8 cellular contexts compared by ENCODE assay signal in genomic region chr15:92904832-92905640, GRCh38. TPM values are rescaled to one million over a fixed set of nuclear protein-coding genes. Genes with fewer than 3 reads are reported as not detected.
A peak's percentile ranks its signal among the peaks of the same experiment; 100 is the strongest.
DNase-seq lines count a peak whose midpoint lies in the region; ATAC-seq and TF ChIP-seq lines count a peak whose summit lies in the region.

No MANE protein-coding gene starts in this region.

- peak overlapping the region; percentile 100 for H3K27ac Mint-ChIP-seq in activated CD4-positive, alpha-beta T cell treated with anti-CD3 and anti-CD28 coated beads, Interleukin-2, amount 10 ng/mL, durations not matched to agents 24 days and 14 days
- H3K27ac Mint-ChIP-seq in activated naive CD8-positive, alpha-beta T cell treated with anti-CD3 and anti-CD28 coated beads, Interleukin-2, amount 10 ng/mL, durations not matched to agents 7 days and 5 days = peak overlapping the region; percentile 100

- ATAC-seq in activated naive CD8-positive, alpha-beta T cell treated with anti-CD3 and anti-CD28 coated beads, Interleukin-2, amount 10 ng/mL, durations not matched to agents 7 days and 5 days (ENCODE audit: low read depth) = no peak
- ATAC-seq in HG02885 (IDR thresholded peaks at IDR 0.05; ENCODE audit: poor library complexity, unreplicated experiment) (no peak), HG03097 (IDR thresholded peaks at IDR 0.05; ENCODE audit: low FRiP score, unreplicated experiment) (no peak)

- peaks cover 55% of the 10 kb centered on the region for H3K36me3 Mint-ChIP-seq in activated CD4-positive, alpha-beta T cell treated with anti-CD3 and anti-CD28 coated beads, Interleukin-2, amount 10 ng/mL, durations not matched to agents 24 days and 14 days (ENCODE audit: low read depth)
- peaks cover 44% of the 10 kb centered on the region for H3K36me3 Mint-ChIP-seq in activated naive CD8-positive, alpha-beta T cell treated with anti-CD3 and anti-CD28 coated beads, Interleukin-2, amount 10 ng/mL, durations not matched to agents 7 days and 5 days

- H3K4me1 Mint-ChIP-seq in activated CD4-positive, alpha-beta T cell treated with anti-CD3 and anti-CD28 coated beads, Interleukin-2, amount 10 ng/mL, durations not matched to agents 24 days and 14 days = peaks cover 56% of the 10 kb centered on the region
- peaks cover 54% of the 10 kb centered on the region for H3K4me1 Mint-ChIP-seq in activated naive CD8-positive, alpha-beta T cell treated with anti-CD3 and anti-CD28 coated beads, Interleukin-2, amount 10 ng/mL, durations not matched to agents 7 days and 5 days

- no peaks in the 10 kb centered on the region for H3K36me3 ChIP-seq in testis (ENCODE audit: low read depth, missing control alignments)

- POLR2A ChIA-PET in activated naive CD8-positive, alpha-beta T cell treated with anti-CD3 and anti-CD28 coated beads, Interleukin-2, amount 10 ng/mL, durations not matched to agents 7 days and 5 days (lab: Charles Lee) = interaction anchor here (1.1 to 11.5 kb wide), 5 partner anchors 10 to 99 kb away, joined by 3 to 711 read pairs (median 84); no protein-coding TSS in a partner anchor

- 7 to 8% methylated on average over 14 of the region's 14 CpGs for WGBS in testis, 2 donors

- H3K9me3 ChIP-seq in testis = no peaks in the 10 kb centered on the region

- no peaks in the 10 kb centered on the region for H3K27me3 ChIP-seq in testis

- intact Hi-C loops in activated CD4-positive, alpha-beta T cell treated with anti-CD3 and anti-CD28 coated beads, Interleukin-2, amount 10 ng/mL, durations not matched to agents 24 days and 14 days (cut with micrococcal nuclease) = loop anchor here (1.0 kb wide), 4 partner anchors 23 to 101 kb away; no protein-coding TSS in a partner anchor
- intact Hi-C loops in testis (cut with DNase I; ENCODE audit: low total_unique reads) = loop anchor here (5.0 kb wide), 1 partner anchor 98 kb away; no protein-coding TSS in a partner anchor

- peak overlapping the region; percentile 91 to 98 for H3K27ac ChIP-seq in testis

- peaks cover 53% of the 10 kb centered on the region for H3K4me1 ChIP-seq in testis

- H3K9me3 Mint-ChIP-seq in activated CD4-positive, alpha-beta T cell treated with anti-CD3 and anti-CD28 coated beads, Interleukin-2, amount 10 ng/mL, durations not matched to agents 24 days and 14 days = no peaks in the 10 kb centered on the region
- no peaks in the 10 kb centered on the region for H3K9me3 Mint-ChIP-seq in activated naive CD8-positive, alpha-beta T cell treated with anti-CD3 and anti-CD28 coated beads, Interleukin-2, amount 10 ng/mL, durations not matched to agents 7 days and 5 days

- no peaks in the 10 kb centered on the region for H3K27me3 Mint-ChIP-seq in activated CD4-positive, alpha-beta T cell treated with anti-CD3 and anti-CD28 coated beads, Interleukin-2, amount 10 ng/mL, durations not matched to agents 24 days and 14 days
- H3K27me3 Mint-ChIP-seq in activated naive CD8-positive, alpha-beta T cell treated with anti-CD3 and anti-CD28 coated beads, Interleukin-2, amount 10 ng/mL, durations not matched to agents 7 days and 5 days = no peaks in the 10 kb centered on the region

- DNase-seq in activated CD4-positive, alpha-beta T cell treated with anti-CD3 and anti-CD28 coated beads, Interleukin-2, amount 10 ng/mL, durations not matched to agents 24 days and 14 days = peak; percentile 60
- no peak for DNase-seq in activated CD4-positive, alpha-beta T cell treated with anti-CD3 and anti-CD28 coated beads for 4 hours
- no peak for DNase-seq in activated naive CD8-positive, alpha-beta T cell treated with anti-CD3 and anti-CD28 coated beads, Interleukin-2, amount 10 ng/mL, durations not matched to agents 7 days and 5 days
- DNase-seq in kidney glomerular epithelial cell (lab: John Stamatoyannopoulos, UW) = peak; percentile 44
- no peak for DNase-seq in testis
- DNase-seq in glomerular visceral epithelial cell (ENCODE audit: extremely low spot score) = no peak

- TF ChIP-seq POLR2A in testis (IDR thresholded peaks at IDR 0.05) = no peak

- peak overlapping the region; percentile 55 to 63 for H3K4me3 ChIP-seq in testis

- no peak for TF ChIP-seq CTCF in testis (IDR thresholded peaks at IDR 0.05)

- H3K4me3 Mint-ChIP-seq in activated CD4-positive, alpha-beta T cell treated with anti-CD3 and anti-CD28 coated beads, Interleukin-2, amount 10 ng/mL, durations not matched to agents 24 days and 14 days = peak overlapping the region; percentile 89
- H3K4me3 Mint-ChIP-seq in activated naive CD8-positive, alpha-beta T cell treated with anti-CD3 and anti-CD28 coated beads, Interleukin-2, amount 10 ng/mL, durations not matched to agents 7 days and 5 days = peak overlapping the region; percentile 99

RNA-seq across cellular contexts. Expression of gene CHD2, which starts 4.9 kb away (rescaled TPM):
- total RNA-seq in activated CD4-positive, alpha-beta T cell treated with anti-CD3 and anti-CD28 coated beads, Interleukin-2, amount 10 ng/mL, durations not matched to agents 24 days and 14 days = 105 and 111 TPM in 2 replicates
- total RNA-seq in activated naive CD8-positive, alpha-beta T cell treated with anti-CD3 and anti-CD28 coated beads, Interleukin-2, amount 10 ng/mL, durations not matched to agents 7 days and 5 days = 100 to 1,000 TPM; 218 to 236 TPM
- total RNA-seq in testis = 100 to 1,000 TPM; 113 to 129 TPM
- polyA plus RNA-seq in testis (ENCODE audit: insufficient read depth, low read depth, low replicate concordance) = 64.5 TPM

Comparison
In these comparisons a context has a peak if more than half of its experiments do, and no peak if none do; other contexts are left out.
1. DNase-seq: peak in activated CD4-positive, alpha-beta T cell treated with anti-CD3 and anti-CD28 coated beads, Interleukin-2, amount 10 ng/mL, durations not matched to agents 24 days and 14 days (single experiment) and kidney glomerular epithelial cell (single experiment); none in activated CD4-positive, alpha-beta T cell treated with anti-CD3 and anti-CD28 coated beads for 4 hours (0 of 2), activated naive CD8-positive, alpha-beta T cell treated with anti-CD3 and anti-CD28 coated beads, Interleukin-2, amount 10 ng/mL, durations not matched to agents 7 days and 5 days (single experiment), testis (single experiment) and glomerular visceral epithelial cell (single experiment).